In genomic region chr20:57617079-57617795, GRCh38 we compare ENCODE assay signal across 17 cellular contexts. TPM values are rescaled to one million over a fixed set of nuclear protein-coding genes. Genes with fewer than 3 reads are reported as not detected.
DNase-seq lines count a peak whose midpoint lies in the region; ATAC-seq, FAIRE-seq and TF ChIP-seq lines count a peak whose summit lies in the region.
"Had no signal": no experiment of that assay in that cellular context is flagged by ENCODE, and none has a peak within 500 bp of the region (broad histone marks: within the 10 kb centered on the region; RNA-seq: fewer than 3 reads in every experiment).

No MANE protein-coding gene starts in this region.

- SMC1A ChIA-PET in GM12878 (lab: Charles Lee; ENCODE audit: uncharacterized antibody, unreplicated experiment) = interaction anchor here (0.7 to 1.3 kb wide), 5 partner anchors 11 to 508 kb away, joined by 3 read pairs; no protein-coding TSS in a partner anchor

- peaks cover 0 to 2% of the 10 kb centered on the region in 2 experiments; a peak in 1 of 4 replicates for H3K27me3 ChIP-seq in GM12878 (replicated peaks in 1 of 2; ENCODE audit: control insufficient read depth in 2 of 2, insufficient read depth in 2 of 2, low read length in 1 of 2)

- POLR2A ChIA-PET in GM12878 (lab: Charles Lee) = interaction anchor here (0.6 to 2.0 kb wide), 2 partner anchors 11 to 800 kb away, joined by 4 read pairs; no protein-coding TSS in a partner anchor

- ATAC-seq in GM12878 = no peak
- ATAC-seq in omental fat pad (ENCODE audit: low FRiP score) = no peak
- ATAC-seq: heart left ventricle had no signal

- 95% methylated on average over 6 of the region's 6 CpGs for WGBS in GM12878 (ENCODE audit: insufficient coverage, insufficient replicate concordance, low lambda C conversion rate, missing lambda C conversion rate)

- H3K4me3 ChIP-seq in GM12878 = no peak overlapping the region
- H3K4me3 ChIP-seq: thoracic aorta had no signal

- TF ChIP-seq POLR2A in GM12878 (IDR thresholded peaks at IDR 0.05; ENCODE audit: low read depth, low read length) = no peak

- H3K36me3 ChIP-seq in GM12878 (ENCODE audit: control insufficient read depth in 2 of 2, insufficient read depth in 2 of 2, low read length in 1 of 2) = no peaks in the 10 kb centered on the region; a peak in 1 of 4 replicates
- H3K36me3 ChIP-seq: thoracic aorta had no signal

- DNase-seq in DMS79 treated with DMSO at 0.1 percent for 48 hours (lab: John Stamatoyannopoulos, UW) = peak; percentile 28
- DNase-seq in DMS79 (lab: John Stamatoyannopoulos, UW) = no peak
- DNase-seq in HTR-8/SVneo (ENCODE audit: insufficient read length, low spot score) = no peak
- DNase-seq in GM12878 (ENCODE audit: low read depth, low spot score) = no peak
- peak; percentile 8 for DNase-seq in omental fat pad (ENCODE audit: low spot score)
- no peak for DNase-seq in NCI-H2029 treated with DMSO at 0.1 percent for 48 hours (lab: John Stamatoyannopoulos, UW)
- DNase-seq in NCI-H446 treated with DMSO at 0.1 percent for 48 hours (lab: John Stamatoyannopoulos, UW) = no peak
- DNase-seq in H4 (ENCODE audit: low spot score) = no peak
- DNase-seq: esophagus squamous epithelium, GF-D8, MV-4-11 had no signal

- RAD21 ChIA-PET in GM12878 (lab: Charles Lee; ENCODE audit: unreplicated experiment) = interaction anchor here (0.9 to 1.3 kb wide), 3 partner anchors 11 to 21 kb away, joined by 3 to 5 read pairs (median 3); no protein-coding TSS in a partner anchor

- H2AFZ ChIP-seq in GM12878 (ENCODE audit: control insufficient read depth, low read depth, low read length) = no peak overlapping the region

- H3K4me1 ChIP-seq in GM12878 (ENCODE audit: control insufficient read depth, insufficient read depth, low read length) = peaks cover 42% of the 10 kb centered on the region
- H3K4me1 ChIP-seq: Caco-2 had no signal

- no peak for TF ChIP-seq CTCF in GM12878 (IDR thresholded peaks at IDR 0.05 in 2 of 3, conservative IDR thresholded peaks at IDR 0.05 in 1 of 3; ENCODE audit: control insufficient read depth in 2 of 3, extremely low read depth in 1 of 3, insufficient read depth in 1 of 3, low read depth in 3 of 3, low read length in 3 of 3)
- no peak for TF ChIP-seq CTCF in omental fat pad (IDR thresholded peaks at IDR 0.05)

- intact Hi-C loops in GM12878 (cut with micrococcal nuclease; ENCODE audit: unreplicated experiment) = loop anchor here (5.0 kb wide), 1 partner anchor 220 kb away; no protein-coding TSS in a partner anchor

- H3K9me3 ChIP-seq in GM12878 (replicated peaks; ENCODE audit: control insufficient read depth, insufficient read depth, low read length) = no peaks in the 10 kb centered on the region
- H3K9me3 ChIP-seq: Caco-2, esophagus squamous epithelium, heart left ventricle, thoracic aorta had no signal

- TF ChIP-seq EP300 in GM12878 (IDR thresholded peaks at IDR 0.05; ENCODE audit: borderline replicate concordance in 1 of 2, control insufficient read depth in 1 of 2, low read depth in 2 of 2, low read length in 2 of 2) = no peak

- peak; percentile 92 for FAIRE-seq in HTR-8/SVneo (lab: Jason Lieb, UNC)
- FAIRE-seq in GM12878 (lab: Jason Lieb, UNC) = no peak

- no peak overlapping the region for H3K27ac ChIP-seq in GM12878 (ENCODE audit: control insufficient read depth, insufficient read depth)
- H3K27ac ChIP-seq: 22Rv1, thoracic aorta had no signal

- no peak overlapping the region for H3K9ac ChIP-seq in GM12878 (ENCODE audit: control insufficient read depth, insufficient read depth, low read length)

- CTCF ChIA-PET in GM12878 (lab: Yijun Ruan, JAX) = interaction anchor here (0.6 to 5.9 kb wide), 7 partner anchors 11 to 1290 kb away, joined by 3 to 32 read pairs (median 3); no protein-coding TSS in a partner anchor

- in situ Hi-C loops in GM12878 (cut with MboI) = loop anchor here (10.0 kb wide), 2 partner anchors 778 to 838 kb away; no protein-coding TSS in a partner anchor

- H3K79me2 ChIP-seq in GM12878 (ENCODE audit: control insufficient read depth, insufficient read depth, low read length) = no peaks in the 10 kb centered on the region

- no TSS peak for BruUV-seq in GM12878 (replicated peaks; lab: Mats Ljungman, UMichigan)

- H4K20me1 ChIP-seq in GM12878 (ENCODE audit: control insufficient read depth, insufficient read depth) = no peaks in the 10 kb centered on the region

- no peak for TF ChIP-seq RAD21 in GM12878 (IDR thresholded peaks at IDR 0.05; ENCODE audit: insufficient read depth, low read depth, low read length)

- H3K4me2 ChIP-seq in GM12878 (ENCODE audit: control insufficient read depth, insufficient read depth) = no peak overlapping the region

TF ChIP-seq in GM12878, 131 proteins besides CTCF, POLR2A, EP300 and RAD21:
- no peak for TF ChIP-seq BCL3 (IDR thresholded peaks at IDR 0.05; ENCODE audit: borderline replicate concordance, insufficient read depth, low read depth, low read length, poor library complexity, severe bottlenecking)
- no peak for TF ChIP-seq MTA2 (IDR thresholded peaks at IDR 0.05; ENCODE audit: low read depth)
- peak; percentile 82 for TF ChIP-seq ZNF24 (IDR thresholded peaks at IDR 0.05)

RNA-seq across cellular contexts. Expression of gene ZBP1, which starts 3.0 kb away (rescaled TPM):
- 2.8 and 6.3 TPM in 2 replicates for total RNA-seq in GM12878 (2013; cell fraction: nucleolus; rRNA removed)
- total RNA-seq in GM12878 (2014; rRNA removed) (7.5 and 8.3 TPM in 2 replicates), GM12878 (2014; rRNA removed; fragmentation: Illumina TruSeq; extraction: Trizol) (4.8 TPM in 2 replicates), GM12878 (2021) (4.8 and 6.3 TPM in 2 replicates), omental fat pad (under 1 TPM in 3 of 4 donors, not detected in 1; 0.28 to 0.84 (median 0.56) TPM)
- polyA plus RNA-seq in GM12878 (2011; ENCODE audit: low read depth) = 3.7 TPM
- polyA plus RNA-seq in GM12878 (2011; rRNA removed) (5.0 and 5.4 TPM in 2 replicates), GM12878 (2014; fragmentation: Illumina TruSeq; extraction: Trizol) (6.2 and 6.8 TPM in 2 replicates), GM12878 (2014; fragmentation: Nextera tagmentation; extraction: Ambion mirVana) (1 to 10 TPM in 1 of 2 experiments, under 1 TPM in 1; 0.93 to 1.1 TPM), GM12878 (2014; rRNA removed) (9.3 and 10.6 TPM in 2 replicates), GM12878 (2016; fragmentation: Nextera tagmentation; extraction: Ambion mirVana) (1 to 10 TPM; 2.5 to 3.0 TPM)
- 3.0 and 4.5 TPM in 2 replicates for polyA plus RNA-seq in GM12878 (2011; cell fraction: cytosol; rRNA removed)
- polyA plus RNA-seq in GM12878 (2011; cell fraction: nucleus; rRNA removed) = 32.4 and 37.2 TPM in 2 replicates
- polyA plus RNA-seq in GM12878 (2012) = 3.7 and 8.2 TPM in 2 replicates
- polyA minus RNA-seq in GM12878 (2011; rRNA and poly(A)+ RNA removed) = 2.7 and 4.4 TPM in 2 replicates
- polyA minus RNA-seq in GM12878 (2011; cell fraction: cytosol; rRNA and poly(A)+ RNA removed) = 1.0 and 2.9 TPM in 2 replicates
- 4.7 and 7.9 TPM in 2 replicates for polyA minus RNA-seq in GM12878 (2011; cell fraction: nucleus; rRNA and poly(A)+ RNA removed)
- not detected in 2 replicates for total RNA-seq in H4 (2014; rRNA removed; shearing (Covaris generic))
- total RNA-seq: Caco-2, dermis blood vessel endothelial cell, HT1080 had no signal

RNA-seq across cellular contexts. Expression of gene PCK1, which starts 56.3 kb away (rescaled TPM):
- total RNA-seq in GM12878 (2013; cell fraction: nucleolus; rRNA removed) = 0.78 and 0.88 TPM in 2 replicates
- total RNA-seq in GM12878 (2014; rRNA removed) (0.06 and 0.11 TPM in 2 replicates), GM12878 (2014; rRNA removed; fragmentation: Illumina TruSeq; extraction: Trizol) (0.05 TPM in 1 of 2 replicates, not detected in the other), GM12878 (2021) (0.33 and 0.56 TPM in 2 replicates), omental fat pad (100 to 1,000 TPM; 103 to 386 (median 203) TPM)
- not detected for polyA plus RNA-seq in GM12878 (2011; ENCODE audit: low read depth)
- polyA plus RNA-seq in GM12878 (2011; rRNA removed) (not detected in 2 replicates), GM12878 (2014; fragmentation: Illumina TruSeq; extraction: Trizol) (0.09 TPM in 1 of 2 replicates, not detected in the other), GM12878 (2014; fragmentation: Nextera tagmentation; extraction: Ambion mirVana) (under 1 TPM in 1 of 2 experiments, not detected in 1; 0.02 TPM), GM12878 (2014; rRNA removed) (0.14 TPM in 2 replicates), GM12878 (2016; fragmentation: Nextera tagmentation; extraction: Ambion mirVana) (not detected)
- not detected in 2 replicates for polyA plus RNA-seq in GM12878 (2011; cell fraction: cytosol; rRNA removed)
- polyA plus RNA-seq in GM12878 (2011; cell fraction: nucleus; rRNA removed) = not detected in 2 replicates
- 0.07 TPM in 1 of 2 replicates, not detected in the other for polyA plus RNA-seq in GM12878 (2012)
- not detected in 2 replicates for polyA minus RNA-seq in GM12878 (2011; rRNA and poly(A)+ RNA removed)
- not detected in 2 replicates for polyA minus RNA-seq in GM12878 (2011; cell fraction: cytosol; rRNA and poly(A)+ RNA removed)
- not detected in 2 replicates for polyA minus RNA-seq in GM12878 (2011; cell fraction: nucleus; rRNA and poly(A)+ RNA removed)
- total RNA-seq in H4 (2014; rRNA removed; shearing (Covaris generic)) = 0.08 TPM in 1 of 2 replicates, not detected in the other
- total RNA-seq: Caco-2, dermis blood vessel endothelial cell, HT1080 had no signal

Comparison
In these comparisons a context has a peak if more than half of its experiments do, and no peak if none do; other contexts are left out.
1. DNase-seq: peak in DMS79 treated with DMSO at 0.1 percent for 48 hours (single experiment) and omental fat pad (single experiment); none in DMS79 (single experiment), HTR-8/SVneo (single experiment), GM12878 (single experiment), NCI-H2029 treated with DMSO at 0.1 percent for 48 hours (single experiment), NCI-H446 treated with DMSO at 0.1 percent for 48 hours (single experiment) and H4 (single experiment).
2. RNA of gene PCK1, which starts 56.3 kb away (total RNA-seq): 103 to 386 TPM in omental fat pad; 0.08 TPM in H4 and 0.05 to 0.88 TPM in GM12878; every median in the first group is over 10 times any median in the second.